Comparison of ENCODE assay signal across 33 cellular contexts in the genomic region with DNA sequence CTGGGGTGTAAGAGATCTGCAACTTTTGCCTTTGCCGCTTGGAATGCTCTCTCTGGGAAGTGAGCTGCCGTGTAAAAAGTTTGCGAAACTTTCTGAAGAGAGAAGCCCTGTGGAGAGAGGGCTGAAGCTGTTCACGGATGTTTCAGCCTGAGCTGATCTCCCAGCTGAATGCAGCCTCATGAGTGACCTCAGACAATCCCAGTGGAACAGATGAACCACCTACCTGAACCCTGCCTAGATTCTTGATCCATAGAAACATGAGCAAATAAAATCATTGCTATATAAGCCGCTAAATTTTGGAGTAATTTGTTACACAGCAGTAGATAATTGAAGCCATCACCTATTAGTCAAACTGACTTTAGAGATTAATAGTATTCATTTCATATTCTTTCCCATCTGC. TPM values are rescaled to one million over a fixed set of nuclear protein-coding genes. Genes with fewer than 3 reads are reported as not detected.
"Had no signal": no experiment of that assay in that cellular context is flagged by ENCODE, and none has a peak within 500 bp of the region (broad histone marks: within the 10 kb centered on the region; RNA-seq: fewer than 3 reads in every experiment).

No MANE protein-coding gene starts in this region.

- H3K36me3 ChIP-seq: esophagus muscularis mucosa, gastroesophageal sphincter, heart left ventricle, left lung, ovary, spleen, thoracic aorta, tibial nerve, upper lobe of left lung had no signal

- H3K4me1 ChIP-seq: foreskin keratinocyte had no signal

- H3K9me3 ChIP-seq: esophagus muscularis mucosa, gastroesophageal sphincter, heart left ventricle, left lung, ovary, psoas muscle, spleen, thoracic aorta, tibial nerve, upper lobe of left lung had no signal

- H3K27me3 ChIP-seq: gastroesophageal sphincter, hepatocyte, left lung, ovary, spleen, tibial nerve, upper lobe of left lung had no signal

- FAIRE-seq: endothelial cell of umbilical vein, islet of Langerhans, urothelium cell line had no signal

- H3K79me2 ChIP-seq: hepatocyte had no signal

- DNase-seq: dermis blood vessel endothelial cell; effector memory CD4-positive, alpha-beta T cell; foreskin keratinocyte; heart left ventricle; left cardiac atrium; left lung; mesenchymal stem cell; naive thymus-derived CD8-positive, alpha-beta T cell; nephron progenitor cell; occipital lobe; ovary; posterior cingulate gyrus; psoas muscle; right cardiac atrium; spleen; stimulated activated CD4-positive, alpha-beta T cell treated with anti-CD3 and anti-CD28 coated beads, Interleukin-4, amount 100 ng/mL, for 4 hours had no signal

- H2AFZ ChIP-seq: hepatocyte had no signal

- H3K4me2 ChIP-seq: hepatocyte had no signal

- ATAC-seq: foreskin keratinocyte; gastroesophageal sphincter; heart left ventricle; left cardiac atrium; left lung; naive thymus-derived CD8-positive, alpha-beta T cell; psoas muscle; right cardiac atrium; stimulated activated memory B cell treated with anti-CD40 and anti-IgM and Interleukin-4, amounts not matched to agents 10 μg/mL and 1 μg/mL and 100 μg/mL, for 72 hours had no signal

- H3K27ac ChIP-seq: coronary artery, esophagus muscularis mucosa, foreskin keratinocyte, gastroesophageal sphincter, heart left ventricle, hepatocyte, left lung, ovary, psoas muscle, skin epidermis, spleen, thoracic aorta, tibial nerve, upper lobe of left lung had no signal

- H3K4me3 ChIP-seq: coronary artery, esophagus muscularis mucosa, gastroesophageal sphincter, heart left ventricle, hepatocyte, left lung, ovary, psoas muscle, skin epidermis, spleen, thoracic aorta, tibial nerve, upper lobe of left lung had no signal

RNA-seq across cellular contexts. Expression of a gene that starts 40.6 kb away (rescaled TPM):
- total RNA-seq: dermis blood vessel endothelial cell; endothelial cell of umbilical vein; epithelial cell of proximal tubule; fibroblast of lung; foreskin keratinocyte; hepatocyte; kidney epithelial cell; left lung; lung microvascular endothelial cell; naive thymus-derived CD8-positive, alpha-beta T cell; occipital lobe; renal cortical epithelial cell had no signal
- polyA plus RNA-seq: endothelial cell of umbilical vein; fibroblast of lung; foreskin keratinocyte; hepatocyte; naive thymus-derived CD8-positive, alpha-beta T cell had no signal
